1 cellular context compared by ENCODE assay signal in the genomic region with DNA sequence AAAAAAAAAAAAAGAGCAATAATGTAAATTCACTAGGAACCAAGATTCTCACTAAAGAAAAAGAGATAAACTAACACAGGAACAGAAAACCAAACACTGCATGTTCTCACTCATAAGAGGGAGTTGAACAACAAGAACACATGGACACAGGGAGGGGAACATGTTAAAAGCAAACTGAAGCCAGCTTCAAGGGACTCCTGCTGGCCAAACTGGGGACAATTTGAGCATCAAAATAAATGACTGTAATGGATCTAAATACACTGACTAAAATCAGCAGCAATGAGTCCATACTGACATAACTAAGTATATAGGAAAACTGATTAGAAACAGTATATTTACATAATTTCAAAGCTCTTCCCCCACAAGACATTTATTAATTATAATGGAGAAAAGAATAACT.
TF ChIP-seq lines count a peak whose summit lies in the region.

No MANE protein-coding gene starts in this region.

TF ChIP-seq in GM23338, 12 proteins besides CTCF, POLR2A, EP300 and RAD21 (continued from another document):
- TF ChIP-seq STAT1 (IDR thresholded peaks at IDR 0.05; ENCODE audit: unreplicated experiment) (no peak), JUNB (IDR thresholded peaks at IDR 0.05; ENCODE audit: unreplicated experiment) (no peak), ZNF331 (CRISPR knock-in tag; IDR thresholded peaks at IDR 0.05; ENCODE audit: low read depth) (no peak), EZH2 (IDR thresholded peaks at IDR 0.05; ENCODE audit: low read depth, unreplicated experiment) (no peak), EZH2phosphoT487 (IDR thresholded peaks at IDR 0.05; ENCODE audit: unreplicated experiment) (no peak), POLR2AphosphoS5 (IDR thresholded peaks at IDR 0.05; ENCODE audit: low read depth) (no peak)
- TF ChIP-seq, protein P1, sequence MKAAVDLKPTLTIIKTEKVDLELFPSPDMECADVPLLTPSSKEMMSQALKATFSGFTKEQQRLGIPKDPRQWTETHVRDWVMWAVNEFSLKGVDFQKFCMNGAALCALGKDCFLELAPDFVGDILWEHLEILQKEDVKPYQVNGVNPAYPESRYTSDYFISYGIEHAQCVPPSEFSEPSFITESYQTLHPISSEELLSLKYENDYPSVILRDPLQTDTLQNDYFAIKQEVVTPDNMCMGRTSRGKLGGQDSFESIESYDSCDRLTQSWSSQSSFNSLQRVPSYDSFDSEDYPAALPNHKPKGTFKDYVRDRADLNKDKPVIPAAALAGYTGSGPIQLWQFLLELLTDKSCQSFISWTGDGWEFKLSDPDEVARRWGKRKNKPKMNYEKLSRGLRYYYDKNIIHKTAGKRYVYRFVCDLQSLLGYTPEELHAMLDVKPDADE (IDR thresholded peaks at IDR 0.05): no peak
